Comparison of ENCODE assay signal across 8 cellular contexts in the genomic region with DNA sequence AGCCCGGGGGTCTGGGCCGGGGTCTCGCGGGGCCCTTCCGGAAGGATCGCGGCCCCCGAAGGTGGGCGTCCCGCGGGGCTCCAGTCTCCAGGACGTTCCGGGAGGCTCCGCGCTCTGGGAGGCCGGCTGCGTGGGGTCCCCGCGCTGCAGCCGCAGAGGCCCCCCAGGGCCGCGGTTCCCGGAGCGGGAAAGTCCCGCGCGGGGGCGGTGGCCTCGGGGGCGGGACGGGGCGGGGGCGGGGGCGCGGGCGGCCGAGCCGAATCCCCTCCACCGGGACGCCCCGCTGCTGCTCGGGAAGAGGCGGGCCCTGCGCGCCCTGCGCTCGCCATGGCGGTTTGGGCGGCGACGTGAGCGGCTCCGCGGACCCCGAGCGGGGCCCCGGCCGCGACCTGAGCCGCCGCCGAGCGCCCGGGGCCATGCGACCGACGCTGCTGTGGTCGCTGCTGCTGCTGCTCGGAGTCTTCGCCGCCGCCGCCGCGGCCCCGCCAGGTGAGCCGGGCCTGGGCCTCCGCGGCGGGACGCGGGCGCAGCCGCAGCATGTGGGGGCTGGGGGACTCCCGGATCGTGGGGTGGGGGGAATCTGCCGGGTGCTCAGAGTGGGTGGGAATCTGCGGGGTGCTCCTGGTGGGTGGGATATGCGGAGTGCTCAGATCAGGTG. TPM values are rescaled to one million over a fixed set of nuclear protein-coding genes. Genes with fewer than 3 reads are reported as not detected.
DNase-seq lines count a peak whose midpoint lies in the region; TF ChIP-seq lines count a peak whose summit lies in the region.

A gene with protein sequence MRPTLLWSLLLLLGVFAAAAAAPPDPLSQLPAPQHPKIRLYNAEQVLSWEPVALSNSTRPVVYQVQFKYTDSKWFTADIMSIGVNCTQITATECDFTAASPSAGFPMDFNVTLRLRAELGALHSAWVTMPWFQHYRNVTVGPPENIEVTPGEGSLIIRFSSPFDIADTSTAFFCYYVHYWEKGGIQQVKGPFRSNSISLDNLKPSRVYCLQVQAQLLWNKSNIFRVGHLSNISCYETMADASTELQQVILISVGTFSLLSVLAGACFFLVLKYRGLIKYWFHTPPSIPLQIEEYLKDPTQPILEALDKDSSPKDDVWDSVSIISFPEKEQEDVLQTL (plus strand): TSS at position 286 of the 658 bp plus-strand sequence. CDS start 131 bp downstream, at position 417.

- peaks cover 21% of the 10 kb centered on the region for H3K36me3 Mint-ChIP-seq in activated T-helper 2 cell treated with anti-CD3 and anti-CD28 coated beads, Interferon-gamma antibody, Interleukin-2, Interleukin-4, amounts not matched to agents 10 μg/mL and 5 μg/mL and 100 μg/mL, durations not matched to agents 14 hours and 24 hours and 36 hours (ENCODE audit: low read depth)
- H3K36me3 Mint-ChIP-seq in neural crest cell (ENCODE audit: low read depth): no peaks in the 10 kb centered on the region

- H3K4me3 ChIP-seq in AG09309 (ENCODE audit: control insufficient read depth, low read depth, low read length): peak within 1 kb of the TSS; percentile 90
- H3K4me3 ChIP-seq in foreskin fibroblast (ENCODE audit: low read depth in 1 of 2, low read length in 2 of 2): peak within 1 kb of the TSS; percentile 60 to 86

- no peak for TF ChIP-seq CTCF in AG09309 (IDR thresholded peaks at IDR 0.05; ENCODE audit: control insufficient read depth, insufficient read depth, low read depth, low read length, missing control alignments)
- TF ChIP-seq CTCF in foreskin fibroblast (IDR thresholded peaks at IDR 0.05; ENCODE audit: low read depth, low read length): no peak
- TF ChIP-seq CTCF in neural crest cell (conservative IDR thresholded peaks at IDR 0.05): no peak

- peak; percentile 57 for TF ChIP-seq POLR2A in GM19099 (IDR thresholded peaks at IDR 0.05; ENCODE audit: extremely low read depth, insufficient read length, low read depth)

- H3K4me3 Mint-ChIP-seq in activated T-helper 2 cell treated with anti-CD3 and anti-CD28 coated beads, Interferon-gamma antibody, Interleukin-2, Interleukin-4, amounts not matched to agents 10 μg/mL and 5 μg/mL and 100 μg/mL, durations not matched to agents 14 hours and 24 hours and 36 hours (ENCODE audit: low read depth): peak within 1 kb of the TSS; percentile 89
- H3K4me3 Mint-ChIP-seq in neural crest cell: peak within 1 kb of the TSS; percentile 89

- intact Hi-C loops in activated T-helper 2 cell treated with anti-CD3 and anti-CD28 coated beads, Interferon-gamma antibody, Interleukin-2, Interleukin-4, amounts not matched to agents 10 μg/mL and 5 μg/mL and 100 μg/mL, durations not matched to agents 14 hours and 24 hours and 36 hours (cut with micrococcal nuclease): no loop called here

- DNase-seq in AG09309 (ENCODE audit: low read depth) (no peak), NCI-H1105 treated with DMSO at 0.1 percent for 48 hours (lab: John Stamatoyannopoulos, UW) (peak; percentile 9), foreskin fibroblast (peak in 1 of 2 donors; percentile 63), neural crest cell (ENCODE audit: low read depth, low spot score) (peak; percentile 18), amniotic stem cell (lab: John Stamatoyannopoulos, UW) (no peak), NCI-H128 (lab: John Stamatoyannopoulos, UW; ENCODE audit: unreplicated experiment) (no peak)
- DNase-seq in activated T-helper 2 cell treated with anti-CD3 and anti-CD28 coated beads, Interferon-gamma antibody, Interleukin-2, Interleukin-4, amounts not matched to agents 10 μg/mL and 5 μg/mL and 100 μg/mL, durations not matched to agents 14 hours and 24 hours and 36 hours (ENCODE audit: low spot score): no peak

- H3K27ac Mint-ChIP-seq in activated T-helper 2 cell treated with anti-CD3 and anti-CD28 coated beads, Interferon-gamma antibody, Interleukin-2, Interleukin-4, amounts not matched to agents 10 μg/mL and 5 μg/mL and 100 μg/mL, durations not matched to agents 14 hours and 24 hours and 36 hours: peak within 1 kb of the TSS; percentile 77
- peak within 1 kb of the TSS; percentile 66 for H3K27ac Mint-ChIP-seq in neural crest cell (ENCODE audit: unreplicated experiment)

- peaks cover 37% of the 10 kb centered on the region for H3K4me1 Mint-ChIP-seq in activated T-helper 2 cell treated with anti-CD3 and anti-CD28 coated beads, Interferon-gamma antibody, Interleukin-2, Interleukin-4, amounts not matched to agents 10 μg/mL and 5 μg/mL and 100 μg/mL, durations not matched to agents 14 hours and 24 hours and 36 hours (ENCODE audit: low read depth)
- H3K4me1 Mint-ChIP-seq in neural crest cell: peaks cover 24% of the 10 kb centered on the region

- H3K27me3 Mint-ChIP-seq in activated T-helper 2 cell treated with anti-CD3 and anti-CD28 coated beads, Interferon-gamma antibody, Interleukin-2, Interleukin-4, amounts not matched to agents 10 μg/mL and 5 μg/mL and 100 μg/mL, durations not matched to agents 14 hours and 24 hours and 36 hours (ENCODE audit: low read depth): peaks cover 8% of the 10 kb centered on the region
- peaks cover 3% of the 10 kb centered on the region for H3K27me3 Mint-ChIP-seq in neural crest cell (ENCODE audit: low read depth)

- H3K9me3 Mint-ChIP-seq in activated T-helper 2 cell treated with anti-CD3 and anti-CD28 coated beads, Interferon-gamma antibody, Interleukin-2, Interleukin-4, amounts not matched to agents 10 μg/mL and 5 μg/mL and 100 μg/mL, durations not matched to agents 14 hours and 24 hours and 36 hours: no peaks in the 10 kb centered on the region
- no peaks in the 10 kb centered on the region for H3K9me3 Mint-ChIP-seq in neural crest cell

RNA-seq across cellular contexts. Expression of the gene that starts here (rescaled TPM):
- total RNA-seq in activated T-helper 2 cell treated with anti-CD3 and anti-CD28 coated beads, Interferon-gamma antibody, Interleukin-2, Interleukin-4, amounts not matched to agents 10 μg/mL and 5 μg/mL and 100 μg/mL, durations not matched to agents 14 hours and 24 hours and 36 hours: 14.5 and 16.2 TPM in 2 replicates
- 38.9 and 40.5 TPM in 2 replicates for total RNA-seq in neural crest cell

Comparison
In these comparisons a context has a peak if more than half of its experiments do, and no peak if none do; other contexts are left out.
1. DNase-seq: peak in NCI-H1105 treated with DMSO at 0.1 percent for 48 hours (single experiment) and neural crest cell (single experiment); none in AG09309 (single experiment), activated T-helper 2 cell treated with anti-CD3 and anti-CD28 coated beads, Interferon-gamma antibody, Interleukin-2, Interleukin-4, amounts not matched to agents 10 μg/mL and 5 μg/mL and 100 μg/mL, durations not matched to agents 14 hours and 24 hours and 36 hours (single experiment), amniotic stem cell (single experiment) and NCI-H128 (single experiment).